In genomic region chr2:131092409-131093065, GRCh38 we compare ENCODE assay signal across 8 cellular contexts. TPM values are rescaled to one million over a fixed set of nuclear protein-coding genes. Genes with fewer than 3 reads are reported as not detected.
A peak's percentile ranks its signal among the peaks of the same experiment; 100 is the strongest.
DNase-seq lines count a peak whose midpoint lies in the region; ATAC-seq and TF ChIP-seq lines count a peak whose summit lies in the region.

No MANE protein-coding gene starts in this region.

- TF ChIP-seq CTCF in cardiac muscle cell (IDR thresholded peaks at IDR 0.05; ENCODE audit: low read depth, low read length), result no peak

- H3K4me1 Mint-ChIP-seq in activated T-helper 2 cell treated with anti-CD3 and anti-CD28 coated beads, Interferon-gamma antibody, Interleukin-2, Interleukin-4, amounts not matched to agents 10 μg/mL and 5 μg/mL and 100 μg/mL, durations not matched to agents 14 hours and 24 hours and 36 hours (ENCODE audit: low read depth), result peaks cover 12% of the 10 kb centered on the region
- H3K4me1 Mint-ChIP-seq in stimulated activated effector memory CD8-positive, alpha-beta T cell treated with anti-CD3 and anti-CD28 coated beads, Interleukin-12 subunit alpha, Interleukin-12 subunit beta, amount 100 ng/mL, for 72 hours, result peaks cover 15% of the 10 kb centered on the region

- H3K27me3 ChIP-seq in cardiac muscle cell (no peaks in the 10 kb centered on the region), iPS-15b (ENCODE audit: control insufficient read depth, insufficient read depth, low read length) (no peaks in the 10 kb centered on the region)

- H3K9me3 ChIP-seq in cardiac muscle cell (ENCODE audit: low read depth) (no peaks in the 10 kb centered on the region), iPS-15b (ENCODE audit: control insufficient read depth, insufficient read depth, low read length) (no peaks in the 10 kb centered on the region)

- peak overlapping the region; percentile 100 for H3K27ac ChIP-seq in cardiac muscle cell

- H3K4me1 ChIP-seq in cardiac muscle cell (ENCODE audit: low read depth) (no peaks in the 10 kb centered on the region), iPS-15b (ENCODE audit: control insufficient read depth, insufficient read depth, low read length) (no peaks in the 10 kb centered on the region)

- peak overlapping the region; percentile 78 for H3K4me3 Mint-ChIP-seq in activated T-helper 2 cell treated with anti-CD3 and anti-CD28 coated beads, Interferon-gamma antibody, Interleukin-2, Interleukin-4, amounts not matched to agents 10 μg/mL and 5 μg/mL and 100 μg/mL, durations not matched to agents 14 hours and 24 hours and 36 hours (ENCODE audit: low read depth)
- H3K4me3 Mint-ChIP-seq in stimulated activated effector memory CD8-positive, alpha-beta T cell treated with anti-CD3 and anti-CD28 coated beads, Interleukin-12 subunit alpha, Interleukin-12 subunit beta, amount 100 ng/mL, for 72 hours, result peak overlapping the region; percentile 86

- H3K36me3 Mint-ChIP-seq in activated T-helper 2 cell treated with anti-CD3 and anti-CD28 coated beads, Interferon-gamma antibody, Interleukin-2, Interleukin-4, amounts not matched to agents 10 μg/mL and 5 μg/mL and 100 μg/mL, durations not matched to agents 14 hours and 24 hours and 36 hours (ENCODE audit: low read depth), result peaks cover 27% of the 10 kb centered on the region
- H3K36me3 Mint-ChIP-seq in stimulated activated effector memory CD8-positive, alpha-beta T cell treated with anti-CD3 and anti-CD28 coated beads, Interleukin-12 subunit alpha, Interleukin-12 subunit beta, amount 100 ng/mL, for 72 hours, result peaks cover 62% of the 10 kb centered on the region

- no peaks in the 10 kb centered on the region for H3K9me3 Mint-ChIP-seq in activated T-helper 2 cell treated with anti-CD3 and anti-CD28 coated beads, Interferon-gamma antibody, Interleukin-2, Interleukin-4, amounts not matched to agents 10 μg/mL and 5 μg/mL and 100 μg/mL, durations not matched to agents 14 hours and 24 hours and 36 hours
- no peaks in the 10 kb centered on the region for H3K9me3 Mint-ChIP-seq in stimulated activated effector memory CD8-positive, alpha-beta T cell treated with anti-CD3 and anti-CD28 coated beads, Interleukin-12 subunit alpha, Interleukin-12 subunit beta, amount 100 ng/mL, for 72 hours

- DNase-seq in cardiac muscle cell (ENCODE audit: low read depth in 1 of 2, low spot score in 1 of 2), result no peak
- no peak for DNase-seq in Right ventricle myocardium inferior (ENCODE audit: missing footprints)
- DNase-seq in activated T-helper 2 cell treated with anti-CD3 and anti-CD28 coated beads, Interferon-gamma antibody, Interleukin-2, Interleukin-4, amounts not matched to agents 10 μg/mL and 5 μg/mL and 100 μg/mL, durations not matched to agents 14 hours and 24 hours and 36 hours (ENCODE audit: low spot score), result no peak
- DNase-seq in stimulated activated effector memory CD8-positive, alpha-beta T cell treated with anti-CD3 and anti-CD28 coated beads, Interleukin-12 subunit alpha, Interleukin-12 subunit beta, amount 100 ng/mL, for 72 hours (ENCODE audit: low spot score in 2 of 2), result no peak
- no peak for DNase-seq in activated gamma-delta T cell (lab: John Stamatoyannopoulos, UW)
- no peak for DNase-seq in epidermal melanocyte (ENCODE audit: insufficient read length, low spot score)
- DNase-seq in medulla oblongata (ENCODE audit: extremely low spot score), result no peak

- peak overlapping the region; percentile 69 for H3K27ac Mint-ChIP-seq in activated T-helper 2 cell treated with anti-CD3 and anti-CD28 coated beads, Interferon-gamma antibody, Interleukin-2, Interleukin-4, amounts not matched to agents 10 μg/mL and 5 μg/mL and 100 μg/mL, durations not matched to agents 14 hours and 24 hours and 36 hours
- H3K27ac Mint-ChIP-seq in stimulated activated effector memory CD8-positive, alpha-beta T cell treated with anti-CD3 and anti-CD28 coated beads, Interleukin-12 subunit alpha, Interleukin-12 subunit beta, amount 100 ng/mL, for 72 hours, result peak overlapping the region; percentile 95

- no peak for ATAC-seq in Right ventricle myocardium inferior
- ATAC-seq in stimulated activated effector memory CD8-positive, alpha-beta T cell treated with anti-CD3 and anti-CD28 coated beads, Interleukin-12 subunit alpha, Interleukin-12 subunit beta, amount 100 ng/mL, for 72 hours, result no peak

- intact Hi-C loops in Right ventricle myocardium inferior (cut with DNase I), result loop anchor here (1.0 kb wide), 1 partner anchor 13 kb away; the partner anchor contains the start of gene PLEKHB2
- intact Hi-C loops in activated T-helper 2 cell treated with anti-CD3 and anti-CD28 coated beads, Interferon-gamma antibody, Interleukin-2, Interleukin-4, amounts not matched to agents 10 μg/mL and 5 μg/mL and 100 μg/mL, durations not matched to agents 14 hours and 24 hours and 36 hours (cut with micrococcal nuclease), result loop anchor here (1.0 to 10.0 kb wide), 3 partner anchors 14 to 750 kb away; partner anchors contain the start of genes GPR148 and IMP4

- H3K4me3 ChIP-seq in cardiac muscle cell (peak overlapping the region; percentile 87), iPS-15b (ENCODE audit: low read depth, low read length) (peak overlapping the region; percentile 84)

- H3K27me3 Mint-ChIP-seq in activated T-helper 2 cell treated with anti-CD3 and anti-CD28 coated beads, Interferon-gamma antibody, Interleukin-2, Interleukin-4, amounts not matched to agents 10 μg/mL and 5 μg/mL and 100 μg/mL, durations not matched to agents 14 hours and 24 hours and 36 hours (ENCODE audit: low read depth), result no peaks in the 10 kb centered on the region

- H3K9ac ChIP-seq in iPS-15b (ENCODE audit: low read depth, low read length), result peak overlapping the region; percentile 92

- H3K36me3 ChIP-seq in cardiac muscle cell (peaks cover 12% of the 10 kb centered on the region), iPS-15b (ENCODE audit: control insufficient read depth, insufficient read depth, low read length) (peaks cover 5% of the 10 kb centered on the region)

RNA-seq across cellular contexts. Expression of gene FAM168B, which starts 0.7 kb away (rescaled TPM):
- total RNA-seq in cardiac muscle cell, result 109 and 142 TPM in 2 replicates
- 50.4 and 58.2 TPM in 2 replicates for polyA plus RNA-seq in cardiac muscle cell
- total RNA-seq in Right ventricle myocardium inferior, result 85.6 TPM
- total RNA-seq in activated T-helper 2 cell treated with anti-CD3 and anti-CD28 coated beads, Interferon-gamma antibody, Interleukin-2, Interleukin-4, amounts not matched to agents 10 μg/mL and 5 μg/mL and 100 μg/mL, durations not matched to agents 14 hours and 24 hours and 36 hours, result 69.0 and 70.3 TPM in 2 replicates

RNA-seq across cellular contexts. Expression of gene PLEKHB2, which starts 12.6 kb away (rescaled TPM):
- total RNA-seq in cardiac muscle cell (36.6 and 49.0 TPM in 2 replicates), Right ventricle myocardium inferior (30.8 TPM)
- 52.4 and 61.0 TPM in 2 replicates for polyA plus RNA-seq in cardiac muscle cell
- 72.3 and 72.9 TPM in 2 replicates for total RNA-seq in activated T-helper 2 cell treated with anti-CD3 and anti-CD28 coated beads, Interferon-gamma antibody, Interleukin-2, Interleukin-4, amounts not matched to agents 10 μg/mL and 5 μg/mL and 100 μg/mL, durations not matched to agents 14 hours and 24 hours and 36 hours
